In the genomic region with DNA sequence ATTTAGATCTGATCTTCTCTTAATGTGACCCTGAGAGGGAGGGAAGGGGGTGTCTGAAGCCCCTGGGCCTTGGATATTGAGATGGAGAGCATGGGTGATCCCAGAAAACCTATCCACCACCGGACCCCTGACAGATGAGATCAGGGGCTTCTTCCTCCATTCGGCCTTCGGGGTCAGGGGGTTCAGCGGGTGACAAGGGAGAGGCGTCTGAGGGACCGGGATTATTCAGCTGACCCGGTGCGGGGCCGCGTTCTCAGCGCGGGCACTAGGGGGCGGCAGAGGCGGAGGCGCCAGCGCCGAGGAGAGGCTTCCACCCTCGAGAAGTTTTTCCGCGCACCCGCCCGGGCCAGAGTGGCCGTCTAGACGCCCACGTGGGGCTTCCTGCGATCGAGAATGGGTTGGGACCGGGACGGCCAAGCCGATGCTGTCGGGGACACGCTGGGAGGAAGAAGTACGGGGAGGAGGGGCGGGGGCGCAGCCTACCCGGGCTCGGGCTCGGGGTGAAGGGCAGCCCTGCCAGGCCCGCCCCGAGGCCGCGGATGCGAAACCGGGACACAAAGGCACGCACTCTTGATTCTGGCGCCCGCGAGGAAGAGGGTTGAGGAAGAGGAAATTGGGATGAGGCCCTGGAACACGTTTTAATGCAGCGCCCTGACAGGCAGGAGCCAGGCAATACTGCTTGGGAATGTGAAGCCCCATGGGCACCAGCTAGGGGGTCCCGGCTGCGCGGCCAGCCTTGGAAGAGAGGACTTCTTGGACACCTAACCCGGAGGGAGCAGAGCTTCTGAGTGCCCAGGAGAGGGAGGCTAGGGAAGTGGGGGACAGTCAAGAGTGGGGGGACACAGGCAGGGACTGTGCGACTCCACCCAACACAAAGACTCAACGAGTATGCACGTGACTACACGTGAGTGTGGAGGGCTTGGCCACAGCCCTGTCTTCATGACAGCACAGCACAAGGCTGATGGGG, we compare ENCODE assay signal across 9 cellular contexts. TPM values are rescaled to one million over a fixed set of nuclear protein-coding genes. Genes with fewer than 3 reads are reported as not detected.
A peak's percentile ranks its signal among the peaks of the same experiment; 100 is the strongest.
DNase-seq lines count a peak whose midpoint lies in the region; ATAC-seq and TF ChIP-seq lines count a peak whose summit lies in the region.
"Had no signal": no experiment of that assay in that cellular context is flagged by ENCODE, and none has a peak within 500 bp of the region (broad histone marks: within the 10 kb centered on the region; RNA-seq: fewer than 3 reads in every experiment).

No MANE protein-coding gene starts in this region.

- peak overlapping the region; percentile 21 to 47 for H3K27ac ChIP-seq in liver (ENCODE audit: low read depth in 1 of 2, low read length in 2 of 2)
- H3K27ac ChIP-seq: epithelial cell of prostate had no signal

- H3K27me3 Mint-ChIP-seq in dendritic cell treated with granulocyte-macrophage colony-stimulating factor and Interleukin-4, amounts not matched to agents 40 ng/mL and 50 ng/mL, for 4 days = peaks cover 20% of the 10 kb centered on the region

- ATAC-seq in GM19395 (IDR thresholded peaks at IDR 0.05; ENCODE audit: unreplicated experiment) = no peak

- peaks cover 1 to 15% (median 9%) of the 10 kb centered on the region in 4 donors for H3K4me1 ChIP-seq in liver (ENCODE audit: control insufficient read depth in 4 of 4, insufficient read depth in 4 of 4, low read length in 3 of 4)

- H3K4me1 Mint-ChIP-seq in dendritic cell treated with granulocyte-macrophage colony-stimulating factor and Interleukin-4, amounts not matched to agents 40 ng/mL and 50 ng/mL, for 4 days (ENCODE audit: low read depth) = peaks cover 35% of the 10 kb centered on the region

- H3K27ac Mint-ChIP-seq in dendritic cell treated with granulocyte-macrophage colony-stimulating factor and Interleukin-4, amounts not matched to agents 40 ng/mL and 50 ng/mL, for 4 days = peak overlapping the region; percentile 88

- H3K36me3 ChIP-seq in liver (ENCODE audit: control insufficient read depth in 4 of 4, insufficient read depth in 3 of 4, low read depth in 1 of 4, low read length in 3 of 4) = no peaks in the 10 kb centered on the region

- no peaks in the 10 kb centered on the region for H3K27me3 ChIP-seq in liver (ENCODE audit: control insufficient read depth in 4 of 4, insufficient read depth in 4 of 4, low read length in 3 of 4)

- intact Hi-C loops in dendritic cell treated with granulocyte-macrophage colony-stimulating factor and Interleukin-4, amounts not matched to agents 40 ng/mL and 50 ng/mL, for 4 days (cut with micrococcal nuclease) = loop anchor here (1.0 to 5.0 kb wide), 3 partner anchors 17 to 88 kb away; no protein-coding TSS in a partner anchor

- H3K9ac ChIP-seq in liver (ENCODE audit: low read depth in 1 of 2, low read length in 2 of 2) = no peak overlapping the region

- H3K4me3 Mint-ChIP-seq in dendritic cell treated with granulocyte-macrophage colony-stimulating factor and Interleukin-4, amounts not matched to agents 40 ng/mL and 50 ng/mL, for 4 days = peak overlapping the region; percentile 78

- peak; percentile 33 for DNase-seq in COR-L47 (lab: John Stamatoyannopoulos, UW)
- DNase-seq in H4 (ENCODE audit: low spot score) = peak; percentile 39
- DNase-seq in NCI-H345 (lab: John Stamatoyannopoulos, UW) = peak; percentile 40
- DNase-seq in activated CD4-positive, alpha-beta T cell treated with anti-CD3 and anti-CD28 coated beads, Interleukin-2, amount 50 U/mL, for 1 hour = peak; percentile 84
- DNase-seq in stimulated activated CD4-positive, alpha-beta T cell treated with anti-CD3 and anti-CD28 coated beads, Interleukin-2, amount 100 ng/mL, for 4 hours (ENCODE audit: low read depth) = peak; percentile 69

- TF ChIP-seq RAD21 in liver (IDR thresholded peaks at IDR 0.05) = peak; percentile 80 to 86

- 7% methylated on average over 58 of the region's 58 CpGs for WGBS in liver

- H3K36me3 Mint-ChIP-seq in dendritic cell treated with granulocyte-macrophage colony-stimulating factor and Interleukin-4, amounts not matched to agents 40 ng/mL and 50 ng/mL, for 4 days (ENCODE audit: low read depth) = no peaks in the 10 kb centered on the region

- H3K9me3 Mint-ChIP-seq in dendritic cell treated with granulocyte-macrophage colony-stimulating factor and Interleukin-4, amounts not matched to agents 40 ng/mL and 50 ng/mL, for 4 days = no peaks in the 10 kb centered on the region

- peak overlapping the region; percentile 46 to 56 (median 55) for H3K4me3 ChIP-seq in liver (ENCODE audit: low read depth in 1 of 3, low read length in 3 of 3)

- TF ChIP-seq CTCF in liver (IDR thresholded peaks at IDR 0.05; ENCODE audit: low read depth, low read length, missing input control) = peak; percentile 86

- no peaks in the 10 kb centered on the region for H3K9me3 ChIP-seq in liver (ENCODE audit: control insufficient read depth in 4 of 4, low read length in 3 of 4)

TF ChIP-seq in liver, 16 proteins besides CTCF, POLR2A, EP300 and RAD21:
- TF ChIP-seq YY1 (IDR thresholded peaks at IDR 0.05) = no peak
- no peak for TF ChIP-seq JUND (IDR thresholded peaks at IDR 0.05)
- TF ChIP-seq, protein P1, sequence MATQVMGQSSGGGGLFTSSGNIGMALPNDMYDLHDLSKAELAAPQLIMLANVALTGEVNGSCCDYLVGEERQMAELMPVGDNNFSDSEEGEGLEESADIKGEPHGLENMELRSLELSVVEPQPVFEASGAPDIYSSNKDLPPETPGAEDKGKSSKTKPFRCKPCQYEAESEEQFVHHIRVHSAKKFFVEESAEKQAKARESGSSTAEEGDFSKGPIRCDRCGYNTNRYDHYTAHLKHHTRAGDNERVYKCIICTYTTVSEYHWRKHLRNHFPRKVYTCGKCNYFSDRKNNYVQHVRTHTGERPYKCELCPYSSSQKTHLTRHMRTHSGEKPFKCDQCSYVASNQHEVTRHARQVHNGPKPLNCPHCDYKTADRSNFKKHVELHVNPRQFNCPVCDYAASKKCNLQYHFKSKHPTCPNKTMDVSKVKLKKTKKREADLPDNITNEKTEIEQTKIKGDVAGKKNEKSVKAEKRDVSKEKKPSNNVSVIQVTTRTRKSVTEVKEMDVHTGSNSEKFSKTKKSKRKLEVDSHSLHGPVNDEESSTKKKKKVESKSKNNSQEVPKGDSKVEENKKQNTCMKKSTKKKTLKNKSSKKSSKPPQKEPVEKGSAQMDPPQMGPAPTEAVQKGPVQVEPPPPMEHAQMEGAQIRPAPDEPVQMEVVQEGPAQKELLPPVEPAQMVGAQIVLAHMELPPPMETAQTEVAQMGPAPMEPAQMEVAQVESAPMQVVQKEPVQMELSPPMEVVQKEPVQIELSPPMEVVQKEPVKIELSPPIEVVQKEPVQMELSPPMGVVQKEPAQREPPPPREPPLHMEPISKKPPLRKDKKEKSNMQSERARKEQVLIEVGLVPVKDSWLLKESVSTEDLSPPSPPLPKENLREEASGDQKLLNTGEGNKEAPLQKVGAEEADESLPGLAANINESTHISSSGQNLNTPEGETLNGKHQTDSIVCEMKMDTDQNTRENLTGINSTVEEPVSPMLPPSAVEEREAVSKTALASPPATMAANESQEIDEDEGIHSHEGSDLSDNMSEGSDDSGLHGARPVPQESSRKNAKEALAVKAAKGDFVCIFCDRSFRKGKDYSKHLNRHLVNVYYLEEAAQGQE (IDR thresholded peaks at IDR 0.05) = peak; percentile 4
- TF ChIP-seq EGR1 (IDR thresholded peaks at IDR 0.05; ENCODE audit: low read depth in 2 of 2) = no peak
- no peak for TF ChIP-seq GABPA (IDR thresholded peaks at IDR 0.05 in 1 of 2, conservative IDR thresholded peaks at IDR 0.05 in 1 of 2)
- TF ChIP-seq RXRA (IDR thresholded peaks at IDR 0.05) = peak in 1 of 2 donors; percentile 33

RNA-seq across cellular contexts. Expression of a gene that starts 30.6 kb away (rescaled TPM):
- 0.10 and 0.39 TPM in 2 replicates for total RNA-seq in H4 (2014; rRNA removed; shearing (Covaris generic))
- under 1 TPM; 0.19 to 0.59 TPM for total RNA-seq in liver
- under 1 TPM; 0.15 to 0.36 TPM for polyA plus RNA-seq in liver

RNA-seq across cellular contexts. Expression of a gene that starts 38.8 kb away (rescaled TPM):
- total RNA-seq in H4 (2014; rRNA removed; shearing (Covaris generic)) = 7.8 and 8.3 TPM in 2 replicates
- total RNA-seq in liver = 10 to 100 TPM in 1 of 2 donors, 1 to 10 TPM in 1; 9.5 to 19.4 TPM
- polyA plus RNA-seq in liver = 10 to 100 TPM in 1 of 2 donors, 1 to 10 TPM in 1; 7.7 to 13.9 TPM

RNA-seq across cellular contexts. Expression of a gene that starts 39.0 kb away (rescaled TPM):
- total RNA-seq in H4 (2014; rRNA removed; shearing (Covaris generic)) = 64.8 and 69.5 TPM in 2 replicates
- 100 to 1,000 TPM in 1 of 2 donors, 10 to 100 TPM in 1; 45.0 to 112 TPM for total RNA-seq in liver
- polyA plus RNA-seq in liver = 10 to 100 TPM in 1 of 2 donors, 1 to 10 TPM in 1; 8.9 to 97.3 TPM

RNA-seq across cellular contexts. Expression of a gene that starts 42.8 kb away (rescaled TPM):
- 1.2 and 5.6 TPM in 2 replicates for total RNA-seq in H4 (2014; rRNA removed; shearing (Covaris generic))
- total RNA-seq in liver = 10 to 100 TPM; 24.5 to 31.2 TPM
- polyA plus RNA-seq in liver = 10 to 100 TPM; 43.7 to 52.3 TPM

RNA-seq across cellular contexts. Expression of a gene that starts 46.7 kb away (rescaled TPM):
- total RNA-seq in H4 (2014; rRNA removed; shearing (Covaris generic)) = 26.9 and 29.3 TPM in 2 replicates
- total RNA-seq in liver = 10 to 100 TPM; 11.5 to 19.7 TPM
- polyA plus RNA-seq in liver = 10 to 100 TPM in 1 of 2 donors, 1 to 10 TPM in 1; 4.4 to 18.4 TPM

Comparison
In these comparisons a context has a peak if more than half of its experiments do, and no peak if none do; other contexts are left out.
1. DNase-seq: peak in every context shown above with its lines; median percentile 84 in activated CD4-positive, alpha-beta T cell treated with anti-CD3 and anti-CD28 coated beads, Interleukin-2, amount 50 U/mL, for 1 hour; 69 in stimulated activated CD4-positive, alpha-beta T cell treated with anti-CD3 and anti-CD28 coated beads, Interleukin-2, amount 100 ng/mL, for 4 hours; 40 in NCI-H345; 39 in H4; 33 in COR-L47.